Comparison of ENCODE assay signal across 1 cellular context in genomic region chr10:132482090-132482489, GRCh38.
A peak's percentile ranks its signal among the peaks of the same experiment; 100 is the strongest.
TF ChIP-seq lines count a peak whose summit lies in the region.

No MANE protein-coding gene starts in this region.

TF ChIP-seq in H1, 55 proteins besides CTCF, POLR2A, EP300 and RAD21:
- TF ChIP-seq TBP (IDR thresholded peaks at IDR 0.05; ENCODE audit: low read depth, low read length), result no peak
- peak; percentile 52; the same call in 1 of the 2 replicates for TF ChIP-seq JUND (IDR thresholded peaks at IDR 0.05; ENCODE audit: low read length)
